14 cellular contexts compared by ENCODE assay signal in genomic region chr7:90242369-90243168, GRCh38. TPM values are rescaled to one million over a fixed set of nuclear protein-coding genes. Genes with fewer than 3 reads are reported as not detected.
DNase-seq lines count a peak whose midpoint lies in the region; ATAC-seq and TF ChIP-seq lines count a peak whose summit lies in the region.
"Had no signal": no experiment of that assay in that cellular context is flagged by ENCODE, and none has a peak within 500 bp of the region (broad histone marks: within the 10 kb centered on the region; RNA-seq: fewer than 3 reads in every experiment).

No MANE protein-coding gene starts in this region.

- H3K4me1 Mint-ChIP-seq in Caco-2 (ENCODE audit: low read depth, unreplicated experiment) = peaks cover 18% of the 10 kb centered on the region
- H3K4me1 Mint-ChIP-seq in activated naive CD8-positive, alpha-beta T cell treated with anti-CD3 and anti-CD28 coated beads, Interleukin-2, amount 50 U/mL, for 24 hours = peaks cover 14% of the 10 kb centered on the region

- H3K9me3 ChIP-seq in Caco-2 = no peaks in the 10 kb centered on the region
- H3K9me3 ChIP-seq: tibial artery had no signal

- ATAC-seq in GM19372 (IDR thresholded peaks at IDR 0.05; ENCODE audit: low read depth, unreplicated experiment) (peak; percentile 81), HG02870 (IDR thresholded peaks at IDR 0.05; ENCODE audit: unreplicated experiment) (peak; percentile 74), omental fat pad (ENCODE audit: low FRiP score) (no peak)
- no peak for ATAC-seq in activated naive CD8-positive, alpha-beta T cell treated with anti-CD3 and anti-CD28 coated beads, Interleukin-2, amount 50 U/mL, for 24 hours

- no peaks in the 10 kb centered on the region for H3K36me3 ChIP-seq in Caco-2 (ENCODE audit: control insufficient read depth, insufficient read depth, low read length)
- H3K36me3 ChIP-seq: tibial artery had no signal

- POLR2A ChIA-PET in Caco-2 (lab: Charles Lee) = interaction anchor here (1.0 kb wide), 1 partner anchor 31 kb away, joined by 5 read pairs; the partner anchor contains the start of gene STEAP2

- peak overlapping the region; percentile 34 for H3K27ac Mint-ChIP-seq in Caco-2 (ENCODE audit: unreplicated experiment)
- H3K27ac Mint-ChIP-seq in activated naive CD8-positive, alpha-beta T cell treated with anti-CD3 and anti-CD28 coated beads, Interleukin-2, amount 50 U/mL, for 24 hours = no peak overlapping the region

- CTCF ChIA-PET in Caco-2 (lab: Charles Lee) = interaction anchor here (1.7 kb wide), 1 partner anchor 31 kb away, joined by 6 read pairs; the partner anchor contains the start of gene STEAP2

- no peaks in the 10 kb centered on the region for H3K9me3 Mint-ChIP-seq in Caco-2 (ENCODE audit: unreplicated experiment)
- H3K9me3 Mint-ChIP-seq in activated naive CD8-positive, alpha-beta T cell treated with anti-CD3 and anti-CD28 coated beads, Interleukin-2, amount 50 U/mL, for 24 hours = no peaks in the 10 kb centered on the region
- H3K9me3 Mint-ChIP-seq: central memory CD8-positive, alpha-beta T cell had no signal

- H3K4me3 Mint-ChIP-seq in Caco-2 (ENCODE audit: unreplicated experiment) = peak overlapping the region; percentile 10
- H3K4me3 Mint-ChIP-seq in activated naive CD8-positive, alpha-beta T cell treated with anti-CD3 and anti-CD28 coated beads, Interleukin-2, amount 50 U/mL, for 24 hours = no peak overlapping the region

- in situ Hi-C loops in KBM-7 (cut with MboI; ENCODE audit: low pct_unique_long_range_greater_than_20kb, low sequenced_read_pairs) = no loop called here

- H3K27me3 Mint-ChIP-seq in Caco-2 (ENCODE audit: insufficient read depth, unreplicated experiment) = no peaks in the 10 kb centered on the region
- peaks cover 46% of the 10 kb centered on the region for H3K27me3 Mint-ChIP-seq in activated naive CD8-positive, alpha-beta T cell treated with anti-CD3 and anti-CD28 coated beads, Interleukin-2, amount 50 U/mL, for 24 hours

- peak; percentile 47 to 66 for DNase-seq in Caco-2
- peak; percentile 90 for DNase-seq in NOMO-1 treated with DMSO at 0.1 percent for 48 hours (lab: John Stamatoyannopoulos, UW; ENCODE audit: unreplicated experiment)
- no peak for DNase-seq in activated naive CD8-positive, alpha-beta T cell treated with anti-CD3 and anti-CD28 coated beads, Interleukin-2, amount 50 U/mL, for 24 hours
- DNase-seq in KBM-7 = no peak
- DNase-seq in omental fat pad (ENCODE audit: low spot score) = no peak
- no peak for DNase-seq in activated CD4-positive, alpha-beta T cell treated with anti-CD3 and anti-CD28 coated beads, Interleukin-2, amount 50 U/mL, for 4 hours
- DNase-seq: ACHN, GDM1, NCI-H1417 treated with DMSO at 0.1 percent for 48 hours, tibial artery had no signal

- H3K36me3 Mint-ChIP-seq in Caco-2 (ENCODE audit: insufficient read depth, unreplicated experiment) = peaks cover 5% of the 10 kb centered on the region
- no peaks in the 10 kb centered on the region for H3K36me3 Mint-ChIP-seq in activated naive CD8-positive, alpha-beta T cell treated with anti-CD3 and anti-CD28 coated beads, Interleukin-2, amount 50 U/mL, for 24 hours (ENCODE audit: low read depth)

- H3K4me3 ChIP-seq in Caco-2 (ENCODE audit: low read depth, low read length) = no peak overlapping the region
- H3K4me3 ChIP-seq: tibial artery had no signal

- no peaks in the 10 kb centered on the region for H3K27me3 ChIP-seq in Caco-2 (replicated peaks; ENCODE audit: control insufficient read depth, insufficient read depth, low read length)
- H3K27me3 ChIP-seq: tibial artery had no signal

- BruUV-seq in Caco-2 (replicated peaks; lab: Mats Ljungman, UMichigan) = no TSS peak

- H3K4me1 ChIP-seq in Caco-2 = peaks cover 40% of the 10 kb centered on the region

- no peak for TF ChIP-seq CTCF in Caco-2 (IDR thresholded peaks at IDR 0.05; ENCODE audit: insufficient read depth in 1 of 2, low read depth in 1 of 2, low read length in 1 of 2, severe bottlenecking in 1 of 2, unreplicated experiment in 1 of 2)
- no peak for TF ChIP-seq CTCF in omental fat pad (IDR thresholded peaks at IDR 0.05)

- intact Hi-C loops in Caco-2 (cut with micrococcal nuclease; ENCODE audit: unreplicated experiment) = loop anchor here (2.0 kb wide), 1 partner anchor 34 kb away; no protein-coding TSS in a partner anchor

RNA-seq across cellular contexts. Expression of gene CFAP69, which starts 2.4 kb away (rescaled TPM):
- total RNA-seq in Caco-2 (2022) (4.8 and 7.4 TPM in 2 replicates), omental fat pad (10 to 100 TPM; 11.3 to 41.1 (median 20.4) TPM)

RNA-seq across cellular contexts. Expression of gene STEAP2, which starts 31.0 kb away (rescaled TPM):
- total RNA-seq in Caco-2 (2022) (12.7 and 13.5 TPM in 2 replicates), omental fat pad (10 to 100 TPM; 10.9 to 84.7 (median 37.5) TPM)
- total RNA-seq: osteocyte had no signal

Comparison
In these comparisons a context has a peak if more than half of its experiments do, and no peak if none do; other contexts are left out.
1. DNase-seq: peak in Caco-2 (2 of 2) and NOMO-1 treated with DMSO at 0.1 percent for 48 hours (single experiment); none in activated naive CD8-positive, alpha-beta T cell treated with anti-CD3 and anti-CD28 coated beads, Interleukin-2, amount 50 U/mL, for 24 hours (single experiment), KBM-7 (single experiment), omental fat pad (single experiment) and activated CD4-positive, alpha-beta T cell treated with anti-CD3 and anti-CD28 coated beads, Interleukin-2, amount 50 U/mL, for 4 hours (0 of 2).
2. ATAC-seq: peak in GM19372 (single experiment) and HG02870 (single experiment); none in activated naive CD8-positive, alpha-beta T cell treated with anti-CD3 and anti-CD28 coated beads, Interleukin-2, amount 50 U/mL, for 24 hours (single experiment) and omental fat pad (single experiment).